ENCODE assay signal across 24 cellular contexts in genomic region chr9:113926211-113926610, GRCh38.
"Had no signal": no experiment of that assay in that cellular context is flagged by ENCODE, and none has a peak within 500 bp of the region (broad histone marks: within the 10 kb centered on the region; RNA-seq: fewer than 3 reads in every experiment).

No MANE protein-coding gene starts in this region.

- H3K4me3 ChIP-seq: stomach, suprapubic skin, testis, thoracic aorta, thyroid gland, tibial artery, tibial nerve, transverse colon, upper lobe of left lung, upper lobe of right lung, uterus, vagina had no signal

- DNase-seq: stimulated activated CD4-positive, alpha-beta T cell treated with anti-CD3 and anti-CD28 coated beads, Interleukin-2, amount 100 ng/mL, for 48 hours; stimulated activated CD4-positive, alpha-beta T cell treated with anti-CD3 and anti-CD28 coated beads, Interleukin-4, amount 100 ng/mL, for 1 hour; stimulated activated CD4-positive, alpha-beta T cell treated with anti-CD3 and anti-CD28 coated beads, Interleukin-4, amount 100 ng/mL, for 24 hours; stimulated activated CD4-positive, alpha-beta T cell treated with anti-CD3 and anti-CD28 coated beads, Interleukin-4, amount 100 ng/mL, for 4 hours; stimulated activated CD8-positive, alpha-beta memory T cell treated with anti-CD3 and anti-CD28 coated beads, Interleukin-4, amount 100 ng/mL, for 48 hours; stimulated activated naive B cell treated with anti-CD40 and anti-IgM and Interleukin-4, amounts not matched to agents 10 μg/mL and 1 μg/mL and 100 μg/mL, for 72 hours; stimulated activated naive CD4-positive, alpha-beta T cell; stimulated activated naive CD4-positive, alpha-beta T cell treated with Interleukin-2 at 50 U/mL for 16 hours; stimulated activated naive CD8-positive, alpha-beta T cell treated with anti-CD3 and anti-CD28 coated beads, Interleukin-15, amount 100 ng/mL, for 72 hours; stimulated activated naive CD8-positive, alpha-beta T cell treated with anti-CD3 and anti-CD28 coated beads, Interleukin-15, Interleukin-2, amounts not matched to agents 100 U/mL and 50 U/mL, for 24 hours; stomach; substantia nigra; testis; thyroid gland; tibial artery; transverse colon; trophoblast cell; upper lobe of left lung; upper lobe of right lung; uterus had no signal

- H3K4me1 ChIP-seq: suprapubic skin, testis, transverse colon, uterus, vagina had no signal

- H3K36me3 ChIP-seq: stomach, suprapubic skin, thoracic aorta, thyroid gland, tibial artery, tibial nerve, transverse colon, upper lobe of left lung, upper lobe of right lung, uterus, vagina had no signal

- H3K9me3 ChIP-seq: testis, thyroid gland, vagina had no signal

- H3K27ac ChIP-seq: stomach, suprapubic skin, testis, thoracic aorta, thyroid gland, tibial artery, tibial nerve, transverse colon, upper lobe of left lung, upper lobe of right lung, uterus, vagina had no signal
